Comparison of ENCODE assay signal across 3 cellular contexts in the genomic region with DNA sequence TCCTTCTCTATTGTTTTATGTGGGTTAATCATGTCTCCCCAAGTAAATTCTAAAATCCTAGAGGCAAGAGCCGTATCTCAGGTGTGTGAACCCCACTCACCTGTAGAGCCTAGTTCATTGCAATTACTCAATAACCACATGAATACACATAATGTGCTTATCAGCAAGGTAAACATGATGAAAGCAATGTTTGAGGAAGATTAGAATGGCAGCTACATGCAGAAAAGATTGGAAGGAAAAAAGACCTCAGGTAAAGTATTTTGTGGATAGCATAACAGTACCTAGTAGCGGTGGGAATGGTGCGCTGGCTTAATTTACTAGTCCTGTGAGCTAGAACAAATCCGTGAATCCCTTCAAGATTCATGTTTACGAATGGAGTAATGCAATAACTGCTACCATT.
TF ChIP-seq lines count a peak whose summit lies in the region.

No MANE protein-coding gene starts in this region.

TF ChIP-seq in HEK293, 187 proteins besides CTCF, POLR2A, EP300 and RAD21:
- TF ChIP-seq SCRT2 (tag by site-specific recombination; IDR thresholded peaks at IDR 0.05), result peak; percentile 52; the same call in 1 of the 2 replicates
- no peak for TF ChIP-seq ZNF792 (tag by site-specific recombination; IDR thresholded peaks at IDR 0.05)

TF ChIP-seq in K562, 482 proteins besides CTCF, POLR2A, EP300 and RAD21 (continued from another document):
- TF ChIP-seq FOXA3 (CRISPR knock-in tag; conservative IDR thresholded peaks at IDR 0.05 in 1 of 2, IDR thresholded peaks at IDR 0.05 in 1 of 2) (peak in 1 of 2 experiments; percentile 34; a peak in 1 of 4 replicates), CBFA2T3 (IDR thresholded peaks at IDR 0.05) (0 out of 2 replicates have a peak, but pooled peaks have one; percentile 22), TAL1 (IDR thresholded peaks at IDR 0.05) (0 out of 2 replicates have a peak, but pooled peaks have one; percentile 23)

TF ChIP-seq in liver, 16 proteins besides CTCF, POLR2A, EP300 and RAD21 (continued from another document):
- TF ChIP-seq, protein P1, sequence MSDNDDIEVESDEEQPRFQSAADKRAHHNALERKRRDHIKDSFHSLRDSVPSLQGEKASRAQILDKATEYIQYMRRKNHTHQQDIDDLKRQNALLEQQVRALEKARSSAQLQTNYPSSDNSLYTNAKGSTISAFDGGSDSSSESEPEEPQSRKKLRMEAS (IDR thresholded peaks at IDR 0.05), result peak; percentile 71
- TF ChIP-seq YY1 (IDR thresholded peaks at IDR 0.05) (peak; percentile 94), TAF1 (conservative IDR thresholded peaks at IDR 0.05) (no peak), HNF4G (IDR thresholded peaks at IDR 0.05) (peak; percentile 11), NR2F2 (IDR thresholded peaks at IDR 0.05) (no peak), GABPA (IDR thresholded peaks at IDR 0.05 in 1 of 2, conservative IDR thresholded peaks at IDR 0.05 in 1 of 2) (peak in 1 of 2 donors; percentile 41), FOXA1 (IDR thresholded peaks at IDR 0.05) (peak; percentile 99), HNF4A (conservative IDR thresholded peaks at IDR 0.05) (peak; percentile 56 to 74), JUND (IDR thresholded peaks at IDR 0.05) (peak in 1 of 2 donors; percentile 57), FOXA2 (IDR thresholded peaks at IDR 0.05) (peak; percentile 97), EGR1 (IDR thresholded peaks at IDR 0.05; ENCODE audit: low read depth in 2 of 2) (peak in 1 of 2 donors; percentile 69), SP1 (IDR thresholded peaks at IDR 0.05) (peak; percentile 70)
- TF ChIP-seq, protein P2, sequence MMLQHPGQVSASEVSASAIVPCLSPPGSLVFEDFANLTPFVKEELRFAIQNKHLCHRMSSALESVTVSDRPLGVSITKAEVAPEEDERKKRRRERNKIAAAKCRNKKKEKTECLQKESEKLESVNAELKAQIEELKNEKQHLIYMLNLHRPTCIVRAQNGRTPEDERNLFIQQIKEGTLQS (IDR thresholded peaks at IDR 0.05), result peak; percentile 70
- TF ChIP-seq, protein P3, sequence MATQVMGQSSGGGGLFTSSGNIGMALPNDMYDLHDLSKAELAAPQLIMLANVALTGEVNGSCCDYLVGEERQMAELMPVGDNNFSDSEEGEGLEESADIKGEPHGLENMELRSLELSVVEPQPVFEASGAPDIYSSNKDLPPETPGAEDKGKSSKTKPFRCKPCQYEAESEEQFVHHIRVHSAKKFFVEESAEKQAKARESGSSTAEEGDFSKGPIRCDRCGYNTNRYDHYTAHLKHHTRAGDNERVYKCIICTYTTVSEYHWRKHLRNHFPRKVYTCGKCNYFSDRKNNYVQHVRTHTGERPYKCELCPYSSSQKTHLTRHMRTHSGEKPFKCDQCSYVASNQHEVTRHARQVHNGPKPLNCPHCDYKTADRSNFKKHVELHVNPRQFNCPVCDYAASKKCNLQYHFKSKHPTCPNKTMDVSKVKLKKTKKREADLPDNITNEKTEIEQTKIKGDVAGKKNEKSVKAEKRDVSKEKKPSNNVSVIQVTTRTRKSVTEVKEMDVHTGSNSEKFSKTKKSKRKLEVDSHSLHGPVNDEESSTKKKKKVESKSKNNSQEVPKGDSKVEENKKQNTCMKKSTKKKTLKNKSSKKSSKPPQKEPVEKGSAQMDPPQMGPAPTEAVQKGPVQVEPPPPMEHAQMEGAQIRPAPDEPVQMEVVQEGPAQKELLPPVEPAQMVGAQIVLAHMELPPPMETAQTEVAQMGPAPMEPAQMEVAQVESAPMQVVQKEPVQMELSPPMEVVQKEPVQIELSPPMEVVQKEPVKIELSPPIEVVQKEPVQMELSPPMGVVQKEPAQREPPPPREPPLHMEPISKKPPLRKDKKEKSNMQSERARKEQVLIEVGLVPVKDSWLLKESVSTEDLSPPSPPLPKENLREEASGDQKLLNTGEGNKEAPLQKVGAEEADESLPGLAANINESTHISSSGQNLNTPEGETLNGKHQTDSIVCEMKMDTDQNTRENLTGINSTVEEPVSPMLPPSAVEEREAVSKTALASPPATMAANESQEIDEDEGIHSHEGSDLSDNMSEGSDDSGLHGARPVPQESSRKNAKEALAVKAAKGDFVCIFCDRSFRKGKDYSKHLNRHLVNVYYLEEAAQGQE (IDR thresholded peaks at IDR 0.05), result peak; percentile 65
- TF ChIP-seq, protein P4, sequence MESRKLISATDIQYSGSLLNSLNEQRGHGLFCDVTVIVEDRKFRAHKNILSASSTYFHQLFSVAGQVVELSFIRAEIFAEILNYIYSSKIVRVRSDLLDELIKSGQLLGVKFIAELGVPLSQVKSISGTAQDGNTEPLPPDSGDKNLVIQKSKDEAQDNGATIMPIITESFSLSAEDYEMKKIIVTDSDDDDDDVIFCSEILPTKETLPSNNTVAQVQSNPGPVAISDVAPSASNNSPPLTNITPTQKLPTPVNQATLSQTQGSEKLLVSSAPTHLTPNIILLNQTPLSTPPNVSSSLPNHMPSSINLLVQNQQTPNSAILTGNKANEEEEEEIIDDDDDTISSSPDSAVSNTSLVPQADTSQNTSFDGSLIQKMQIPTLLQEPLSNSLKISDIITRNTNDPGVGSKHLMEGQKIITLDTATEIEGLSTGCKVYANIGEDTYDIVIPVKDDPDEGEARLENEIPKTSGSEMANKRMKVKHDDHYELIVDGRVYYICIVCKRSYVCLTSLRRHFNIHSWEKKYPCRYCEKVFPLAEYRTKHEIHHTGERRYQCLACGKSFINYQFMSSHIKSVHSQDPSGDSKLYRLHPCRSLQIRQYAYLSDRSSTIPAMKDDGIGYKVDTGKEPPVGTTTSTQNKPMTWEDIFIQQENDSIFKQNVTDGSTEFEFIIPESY (IDR thresholded peaks at IDR 0.05), result peak; percentile 46
